Comparison of ENCODE assay signal across 8 cellular contexts in genomic region chr9:2018764-2019548, GRCh38. TPM values are rescaled to one million over a fixed set of nuclear protein-coding genes. Genes with fewer than 3 reads are reported as not detected.
DNase-seq lines count a peak whose midpoint lies in the region; ATAC-seq and TF ChIP-seq lines count a peak whose summit lies in the region.

No MANE protein-coding gene starts in this region.

- no peak for DNase-seq in CD4-positive, alpha-beta T cell
- DNase-seq in coronary artery (ENCODE audit: low spot score) (no peak), neural progenitor cell (ENCODE audit: low spot score) (peak; percentile 72), HCEC 1CT (no peak), midbrain (lab: John Stamatoyannopoulos, UW) (no peak)

- peak overlapping the region; percentile 11 for H3K27ac ChIP-seq in CD4-positive, alpha-beta T cell (ENCODE audit: low read depth, low read length)
- H3K27ac ChIP-seq in OCI-LY1 (ENCODE audit: low read depth, low read length, poor library complexity, severe bottlenecking), result no peak overlapping the region
- H3K27ac ChIP-seq in coronary artery, result peak overlapping the region; percentile 98
- no peak overlapping the region for H3K27ac ChIP-seq in neural progenitor cell

- peaks cover 9% of the 10 kb centered on the region for H3K27me3 Mint-ChIP-seq in CD4-positive, alpha-beta T cell
- peaks cover 32% of the 10 kb centered on the region for H3K27me3 Mint-ChIP-seq in neural progenitor cell (ENCODE audit: insufficient read depth, low read depth)

- no peaks in the 10 kb centered on the region for H3K9me3 Mint-ChIP-seq in CD4-positive, alpha-beta T cell
- no peaks in the 10 kb centered on the region for H3K9me3 Mint-ChIP-seq in neural progenitor cell

- no peaks in the 10 kb centered on the region for H3K27me3 ChIP-seq in CD4-positive, alpha-beta T cell (ENCODE audit: control insufficient read depth, insufficient read depth, low read length)
- no peaks in the 10 kb centered on the region for H3K27me3 ChIP-seq in OCI-LY1 (ENCODE audit: insufficient read depth, low read length)
- peaks cover 86% of the 10 kb centered on the region for H3K27me3 ChIP-seq in neural progenitor cell

- intact Hi-C loops in CD4-positive, alpha-beta T cell (cut with DNase I, micrococcal nuclease), result loop anchor here (5.0 to 10.0 kb wide), 3 partner anchors 48 to 1506 kb away; partner anchors contain the start of genes PUM3 (in 1 of the 2) and RFX3 (in 1 of the 2)

- H3K4me3 Mint-ChIP-seq in CD4-positive, alpha-beta T cell, result peak overlapping the region; percentile 100
- peak overlapping the region; percentile 93 for H3K4me3 Mint-ChIP-seq in neural progenitor cell

- H3K4me1 Mint-ChIP-seq in CD4-positive, alpha-beta T cell (ENCODE audit: low read depth), result peaks cover 70% of the 10 kb centered on the region
- H3K4me1 Mint-ChIP-seq in neural progenitor cell, result peaks cover 14% of the 10 kb centered on the region

- peaks cover 21% of the 10 kb centered on the region for H3K4me1 ChIP-seq in OCI-LY1 (ENCODE audit: insufficient read depth, low read length, severe bottlenecking)
- peaks cover 24% of the 10 kb centered on the region for H3K4me1 ChIP-seq in neural progenitor cell

- ATAC-seq in CD4-positive, alpha-beta T cell (ENCODE audit: poor library complexity), result no peak
- no peak for ATAC-seq in HG03196 (IDR thresholded peaks at IDR 0.05; ENCODE audit: unreplicated experiment)
- no peak for ATAC-seq in GM21515 (IDR thresholded peaks at IDR 0.05; ENCODE audit: unreplicated experiment)

- no peak overlapping the region for H2AFZ ChIP-seq in OCI-LY1 (ENCODE audit: low read length)
- no peak overlapping the region for H2AFZ ChIP-seq in neural progenitor cell (replicated peaks)

- H3K9me3 ChIP-seq in CD4-positive, alpha-beta T cell (ENCODE audit: control insufficient read depth, low read length), result no peaks in the 10 kb centered on the region
- H3K9me3 ChIP-seq in OCI-LY1 (ENCODE audit: low read length) (no peaks in the 10 kb centered on the region), neural progenitor cell (ENCODE audit: low read depth) (no peaks in the 10 kb centered on the region)

- peak overlapping the region; percentile 99 for H3K27ac Mint-ChIP-seq in CD4-positive, alpha-beta T cell
- H3K27ac Mint-ChIP-seq in neural progenitor cell, result no peak overlapping the region

- TF ChIP-seq CTCF in CD4-positive, alpha-beta T cell (IDR thresholded peaks at IDR 0.05), result no peak
- no peak for TF ChIP-seq CTCF in OCI-LY1 (IDR thresholded peaks at IDR 0.05; ENCODE audit: low read length)
- TF ChIP-seq CTCF in coronary artery (IDR thresholded peaks at IDR 0.05), result no peak
- TF ChIP-seq CTCF in neural progenitor cell (IDR thresholded peaks at IDR 0.05), result no peak

- H3K79me2 ChIP-seq in OCI-LY1 (ENCODE audit: insufficient read depth, low read length), result peaks cover 53% of the 10 kb centered on the region
- H3K79me2 ChIP-seq in neural progenitor cell (ENCODE audit: low read depth), result no peaks in the 10 kb centered on the region

- no peaks in the 10 kb centered on the region; the same call in 1 of the 2 replicates for H3F3A ChIP-seq in OCI-LY1 (ENCODE audit: insufficient read depth, low read length)
- no peaks in the 10 kb centered on the region for H3F3A ChIP-seq in neural progenitor cell (ENCODE audit: low read depth)

- peak overlapping the region; percentile 95 for H3K4me2 ChIP-seq in OCI-LY1 (ENCODE audit: low read length)
- H3K4me2 ChIP-seq in neural progenitor cell, result peak overlapping the region; percentile 92

- H3K4me3 ChIP-seq in OCI-LY1 (ENCODE audit: low read depth, low read length, poor library complexity, severe bottlenecking) (peak overlapping the region; percentile 95), coronary artery (peak overlapping the region; percentile 82), neural progenitor cell (no peak overlapping the region)

- H4K20me1 ChIP-seq in OCI-LY1 (ENCODE audit: insufficient read depth, low read length), result 0 out of 2 replicates have a peak, but pooled peaks cover 4% of the 10 kb centered on the region
- H4K20me1 ChIP-seq in neural progenitor cell (ENCODE audit: low read depth), result peaks cover 16% of the 10 kb centered on the region

- H3K9ac ChIP-seq in OCI-LY1 (ENCODE audit: low read length), result no peak overlapping the region; the same call in 1 of the 2 replicates
- H3K9ac ChIP-seq in neural progenitor cell, result no peak overlapping the region

- H3K9me2 ChIP-seq in OCI-LY1 (ENCODE audit: low read depth, low read length), result no peaks in the 10 kb centered on the region

- H3K36me3 ChIP-seq in OCI-LY1 (ENCODE audit: insufficient read depth, low read length) (no peaks in the 10 kb centered on the region), neural progenitor cell (no peaks in the 10 kb centered on the region)

- POLR2A ChIA-PET in CD4-positive, alpha-beta T cell (lab: Charles Lee), result interaction anchor here (0.9 to 5.4 kb wide), 3 partner anchors 8 to 36 kb away, joined by 3 to 113 read pairs (median 57); no protein-coding TSS in a partner anchor

- CTCF ChIA-PET in CD4-positive, alpha-beta T cell (lab: Charles Lee), result no interaction called here

- peaks cover 43% of the 10 kb centered on the region for H3K36me3 Mint-ChIP-seq in CD4-positive, alpha-beta T cell (ENCODE audit: low read depth)
- H3K36me3 Mint-ChIP-seq in neural progenitor cell, result no peaks in the 10 kb centered on the region

RNA-seq across cellular contexts. Expression of gene SMARCA2, which starts 3.8 kb away (rescaled TPM):
- 100 to 1,000 TPM; 268 to 272 TPM for total RNA-seq in CD4-positive, alpha-beta T cell
- 2.3 and 4.2 TPM in 2 replicates for total RNA-seq in neural progenitor cell (ENCODE audit: low replicate concordance)

Comparison
In these comparisons a context has a peak if more than half of its experiments do, and no peak if none do; other contexts are left out.
1. H3K27ac ChIP-seq: peak in CD4-positive, alpha-beta T cell (single experiment) and coronary artery (2 of 2); none in OCI-LY1 (single experiment) and neural progenitor cell (single experiment).
2. RNA of gene SMARCA2, which starts 3.8 kb away (total RNA-seq): 268 to 272 TPM in CD4-positive, alpha-beta T cell; 2.3 to 4.2 TPM in neural progenitor cell; every median in the first group is over 10 times any median in the second.